In genomic region chr10:128058746-128059125, GRCh38 we compare ENCODE assay signal across 16 cellular contexts.
"Had no signal": no experiment of that assay in that cellular context is flagged by ENCODE, and none has a peak within 500 bp of the region (broad histone marks: within the 10 kb centered on the region; RNA-seq: fewer than 3 reads in every experiment).

No MANE protein-coding gene starts in this region.

- H3K4me3 Mint-ChIP-seq: activated CD4-positive, alpha-beta memory T cell treated with anti-CD3 and anti-CD28 coated beads, Interleukin-2, amount 10 ng/mL, durations not matched to agents 7 days and 5 days; activated naive CD4-positive, alpha-beta T cell treated with anti-CD3 and anti-CD28 coated beads, Interleukin-2, amount 50 U/mL, for 24 hours; brain; stimulated activated naive B cell treated with anti-CD40 and anti-IgM and Interleukin-4, amounts not matched to agents 10 μg/mL and 1 μg/mL and 100 μg/mL, for 72 hours had no signal

- DNase-seq: activated CD4-positive, alpha-beta memory T cell treated with anti-CD3 and anti-CD28 coated beads, Interleukin-2, amount 10 ng/mL, durations not matched to agents 7 days and 5 days; activated CD8-positive, alpha-beta memory T cell treated with anti-CD3 and anti-CD28 coated beads, Interleukin-2, amount 50 U/mL, for 48 hours; cerebellar nuclear complex; midbrain; nucleus accumbens; right cardiac atrium; stimulated activated naive B cell treated with anti-CD40 and anti-IgM and Interleukin-4, amounts not matched to agents 10 μg/mL and 1 μg/mL and 100 μg/mL, for 72 hours; T-helper 9 cell; trophoblast cell had no signal

- H3K27ac Mint-ChIP-seq: activated CD4-positive, alpha-beta memory T cell treated with anti-CD3 and anti-CD28 coated beads, Interleukin-2, amount 10 ng/mL, durations not matched to agents 7 days and 5 days; brain; progenitor cell of endocrine pancreas; stimulated activated naive B cell treated with anti-CD40 and anti-IgM and Interleukin-4, amounts not matched to agents 10 μg/mL and 1 μg/mL and 100 μg/mL, for 72 hours had no signal

- ATAC-seq: esophagus mucosa; left colon; right cardiac atrium; stimulated activated naive B cell treated with anti-CD40 and anti-IgM and Interleukin-4, amounts not matched to agents 10 μg/mL and 1 μg/mL and 100 μg/mL, for 72 hours had no signal

- H3K9me3 Mint-ChIP-seq: activated CD4-positive, alpha-beta memory T cell treated with anti-CD3 and anti-CD28 coated beads, Interleukin-2, amount 10 ng/mL, durations not matched to agents 7 days and 5 days; activated naive CD4-positive, alpha-beta T cell treated with anti-CD3 and anti-CD28 coated beads, Interleukin-2, amount 50 U/mL, for 24 hours; brain; stimulated activated naive B cell treated with anti-CD40 and anti-IgM and Interleukin-4, amounts not matched to agents 10 μg/mL and 1 μg/mL and 100 μg/mL, for 72 hours had no signal

- H3K4me3 ChIP-seq: lung, smooth muscle cell had no signal

- H3K4me2 ChIP-seq: smooth muscle cell had no signal

- H3K27me3 Mint-ChIP-seq: activated CD4-positive, alpha-beta memory T cell treated with anti-CD3 and anti-CD28 coated beads, Interleukin-2, amount 10 ng/mL, durations not matched to agents 7 days and 5 days; activated naive CD4-positive, alpha-beta T cell treated with anti-CD3 and anti-CD28 coated beads, Interleukin-2, amount 50 U/mL, for 24 hours; stimulated activated naive B cell treated with anti-CD40 and anti-IgM and Interleukin-4, amounts not matched to agents 10 μg/mL and 1 μg/mL and 100 μg/mL, for 72 hours had no signal
